In genomic region chr7:40644454-40645188, GRCh38 we compare ENCODE assay signal across 13 cellular contexts.
A peak's percentile ranks its signal among the peaks of the same experiment; 100 is the strongest.
DNase-seq lines count a peak whose midpoint lies in the region; ATAC-seq and TF ChIP-seq lines count a peak whose summit lies in the region.
"Had no signal": no experiment of that assay in that cellular context is flagged by ENCODE, and none has a peak within 500 bp of the region (broad histone marks: within the 10 kb centered on the region; RNA-seq: fewer than 3 reads in every experiment).

No MANE protein-coding gene starts in this region.

- peak overlapping the region; percentile 78 for H2AFZ ChIP-seq in MM.1S (ENCODE audit: low read length)

- H3K27ac ChIP-seq in MM.1S (ENCODE audit: low read length), result peak overlapping the region; percentile 90
- H3K27ac ChIP-seq: colonic mucosa, epithelial cell of prostate had no signal

- ATAC-seq in activated T-cell treated with anti-CD3 and anti-CD28 coated beads, Interleukin-2, amount 50 U/mL, for 72 hours (replicated peaks in 1 of 2), result peak; percentile 84 to 85
- ATAC-seq in omental fat pad (ENCODE audit: low FRiP score) (peak; percentile 54), GM18868 (IDR thresholded peaks at IDR 0.05; ENCODE audit: unreplicated experiment) (no peak), GM19395 (IDR thresholded peaks at IDR 0.05; ENCODE audit: unreplicated experiment) (no peak)
- ATAC-seq: T-helper 17 cell had no signal

- peak overlapping the region; percentile 41 for H3K9ac ChIP-seq in MM.1S (ENCODE audit: low read length)

- H3K27me3 Mint-ChIP-seq in activated T-cell treated with anti-CD3 and anti-CD28 coated beads, Interleukin-2, amount 50 U/mL, for 72 hours (ENCODE audit: low read depth), result no peaks in the 10 kb centered on the region
- H3K27me3 Mint-ChIP-seq: T-helper 17 cell had no signal

- H3K4me1 ChIP-seq in MM.1S (ENCODE audit: low read length), result peaks cover 19% of the 10 kb centered on the region
- H3K4me1 ChIP-seq: colonic mucosa had no signal

- H3K36me3 ChIP-seq in MM.1S (replicated peaks; ENCODE audit: insufficient read depth, low read length), result no peaks in the 10 kb centered on the region
- H3K36me3 ChIP-seq: colonic mucosa had no signal

- no peak overlapping the region for H3K27ac Mint-ChIP-seq in activated T-cell treated with anti-CD3 and anti-CD28 coated beads, Interleukin-2, amount 50 U/mL, for 72 hours
- H3K27ac Mint-ChIP-seq: natural killer cell treated with Interleukin-12 subunit alpha and Interleukin-12 subunit beta and Interleukin-15 and Interleukin-18, amount 100 ng/mL, for 72 hours; T-helper 17 cell had no signal

- peak overlapping the region; percentile 28 for H3K4me3 ChIP-seq in MM.1S (ENCODE audit: low read length)
- H3K4me3 ChIP-seq: colonic mucosa had no signal

- no peaks in the 10 kb centered on the region for H3K9me3 ChIP-seq in MM.1S (replicated peaks; ENCODE audit: insufficient read depth, low read length)
- H3K9me3 ChIP-seq: colonic mucosa had no signal

- peak overlapping the region; percentile 24 to 35 for H3K4me3 Mint-ChIP-seq in activated T-cell treated with anti-CD3 and anti-CD28 coated beads, Interleukin-2, amount 50 U/mL, for 72 hours
- H3K4me3 Mint-ChIP-seq: natural killer cell treated with Interleukin-12 subunit alpha and Interleukin-12 subunit beta and Interleukin-15 and Interleukin-18, amount 100 ng/mL, for 72 hours; T-helper 17 cell had no signal

- no peaks in the 10 kb centered on the region for H3K9me2 ChIP-seq in MM.1S (replicated peaks; ENCODE audit: insufficient read depth, low read length)

- TF ChIP-seq CTCF in MM.1S (IDR thresholded peaks at IDR 0.05; ENCODE audit: low read length), result peak; percentile 15; the same call in 1 of the 2 replicates
- no peak for TF ChIP-seq CTCF in omental fat pad (IDR thresholded peaks at IDR 0.05)

- no peaks in the 10 kb centered on the region for H3K36me3 Mint-ChIP-seq in activated T-cell treated with anti-CD3 and anti-CD28 coated beads, Interleukin-2, amount 50 U/mL, for 72 hours (ENCODE audit: insufficient read depth in 2 of 2)
- H3K36me3 Mint-ChIP-seq: natural killer cell treated with Interleukin-12 subunit alpha and Interleukin-12 subunit beta and Interleukin-15 and Interleukin-18, amount 100 ng/mL, for 72 hours had no signal

- H3F3A ChIP-seq in MM.1S (ENCODE audit: insufficient read depth, low read length), result peaks cover 14% of the 10 kb centered on the region; the same call in 1 of the 2 replicates

- H3K27me3 ChIP-seq in MM.1S (replicated peaks; ENCODE audit: insufficient read depth, low read length), result no peaks in the 10 kb centered on the region
- H3K27me3 ChIP-seq: colonic mucosa had no signal

- H3K79me2 ChIP-seq in MM.1S (ENCODE audit: low read length), result no peaks in the 10 kb centered on the region

- DNase-seq in activated T-cell treated with anti-CD3 and anti-CD28 coated beads, Interleukin-2, amount 50 U/mL, for 72 hours, result peak; percentile 22 to 29
- DNase-seq in activated T-cell treated with anti-CD3 and anti-CD28 coated beads, Interleukin-2, amount 50 U/mL, for 1 hour, result no peak
- peak; percentile 95 for DNase-seq in MM.1S
- peak; percentile 6 for DNase-seq in UCSD-AML1 (lab: John Stamatoyannopoulos, UW; ENCODE audit: unreplicated experiment)
- no peak for DNase-seq in omental fat pad (ENCODE audit: low spot score)
- no peak for DNase-seq in NK-92 treated with Interleukin-12 subunit alpha and Interleukin-12 subunit beta, amount 100 ng/mL, for 24 hours (lab: John Stamatoyannopoulos, UW)
- DNase-seq: colonic mucosa, NCI-H1092 treated with DMSO at 0.1 percent for 48 hours, T-helper 17 cell had no signal

- peak overlapping the region; percentile 70 for H3K4me2 ChIP-seq in MM.1S (ENCODE audit: low read depth, low read length)

- H3K4me1 Mint-ChIP-seq in activated T-cell treated with anti-CD3 and anti-CD28 coated beads, Interleukin-2, amount 50 U/mL, for 72 hours (ENCODE audit: low read depth), result peaks cover 23% of the 10 kb centered on the region

- no peaks in the 10 kb centered on the region for H4K20me1 ChIP-seq in MM.1S (ENCODE audit: insufficient read depth, low read length)

- H3K9me3 Mint-ChIP-seq in activated T-cell treated with anti-CD3 and anti-CD28 coated beads, Interleukin-2, amount 50 U/mL, for 72 hours, result peaks cover 1 to 2% of the 10 kb centered on the region in 2 donors

Comparison
In these comparisons a context has a peak if more than half of its experiments do, and no peak if none do; other contexts are left out.
1. DNase-seq: peak in activated T-cell treated with anti-CD3 and anti-CD28 coated beads, Interleukin-2, amount 50 U/mL, for 72 hours (2 of 2), MM.1S (single experiment) and UCSD-AML1 (single experiment); none in activated T-cell treated with anti-CD3 and anti-CD28 coated beads, Interleukin-2, amount 50 U/mL, for 1 hour (single experiment), omental fat pad (single experiment) and NK-92 treated with Interleukin-12 subunit alpha and Interleukin-12 subunit beta, amount 100 ng/mL, for 24 hours (single experiment).
2. ATAC-seq: peak in activated T-cell treated with anti-CD3 and anti-CD28 coated beads, Interleukin-2, amount 50 U/mL, for 72 hours (2 of 2) and omental fat pad (single experiment); none in GM18868 (single experiment) and GM19395 (single experiment).